10 cellular contexts compared by ENCODE assay signal in genomic region chr11:130634981-130635473, GRCh38.
A peak's percentile ranks its signal among the peaks of the same experiment; 100 is the strongest.
DNase-seq lines count a peak whose midpoint lies in the region; ATAC-seq and TF ChIP-seq lines count a peak whose summit lies in the region.
"Had no signal": no experiment of that assay in that cellular context is flagged by ENCODE, and none has a peak within 500 bp of the region (broad histone marks: within the 10 kb centered on the region; RNA-seq: fewer than 3 reads in every experiment).

No MANE protein-coding gene starts in this region.

- H3K27ac ChIP-seq in neural progenitor cell = no peak overlapping the region

- no peaks in the 10 kb centered on the region for H3K9me3 Mint-ChIP-seq in neural progenitor cell
- no peaks in the 10 kb centered on the region for H3K9me3 Mint-ChIP-seq in mesothelial cell of epicardium

- H3K36me3 ChIP-seq in neural progenitor cell = no peaks in the 10 kb centered on the region

- TF ChIP-seq CTCF in neural progenitor cell (IDR thresholded peaks at IDR 0.05) (no peak), mesothelial cell of epicardium (IDR thresholded peaks at IDR 0.05; ENCODE audit: unreplicated experiment) (no peak)

- no peaks in the 10 kb centered on the region for H3K4me1 ChIP-seq in neural progenitor cell

- no peak overlapping the region for H3K9ac ChIP-seq in neural progenitor cell

- no peak overlapping the region for H3K4me3 Mint-ChIP-seq in neural progenitor cell
- no peak overlapping the region for H3K4me3 Mint-ChIP-seq in mesothelial cell of epicardium

- H3K27ac Mint-ChIP-seq in neural progenitor cell (no peak overlapping the region), mesothelial cell of epicardium (no peak overlapping the region)

- no peak overlapping the region for H3K4me3 ChIP-seq in neural progenitor cell
- H3K4me3 ChIP-seq: K562 had no signal

- H3F3A ChIP-seq in neural progenitor cell (ENCODE audit: low read depth) = no peaks in the 10 kb centered on the region

- no peak overlapping the region for H3K4me2 ChIP-seq in neural progenitor cell

- H2AFZ ChIP-seq in neural progenitor cell (replicated peaks) = peak overlapping the region; percentile 68

- H3K36me3 Mint-ChIP-seq in neural progenitor cell (no peaks in the 10 kb centered on the region), mesothelial cell of epicardium (no peaks in the 10 kb centered on the region)

- DNase-seq in NCI-H2171 (lab: John Stamatoyannopoulos, UW) (peak; percentile 56), cerebellar cortex (ENCODE audit: low spot score) (peak; percentile 82), neural progenitor cell (ENCODE audit: low spot score) (no peak), germinal center (ENCODE audit: low spot score) (no peak), T1000 (lab: John Stamatoyannopoulos, UW) (no peak), mesothelial cell of epicardium (ENCODE audit: low spot score in 2 of 2, unreplicated experiment in 2 of 2) (no peak)

- H3K27me3 Mint-ChIP-seq in neural progenitor cell (ENCODE audit: insufficient read depth, low read depth) (peaks cover 2% of the 10 kb centered on the region), mesothelial cell of epicardium (ENCODE audit: low read depth) (peaks cover 2% of the 10 kb centered on the region)

- peaks cover 13% of the 10 kb centered on the region for H3K4me1 Mint-ChIP-seq in neural progenitor cell
- peaks cover 20% of the 10 kb centered on the region for H3K4me1 Mint-ChIP-seq in mesothelial cell of epicardium

- no peaks in the 10 kb centered on the region for H3K79me2 ChIP-seq in neural progenitor cell (ENCODE audit: low read depth)

- no peaks in the 10 kb centered on the region for H3K27me3 ChIP-seq in neural progenitor cell

- no peaks in the 10 kb centered on the region for H4K20me1 ChIP-seq in neural progenitor cell (ENCODE audit: low read depth)

- no peaks in the 10 kb centered on the region for H3K9me3 ChIP-seq in neural progenitor cell (ENCODE audit: low read depth)

- ATAC-seq in GM19395 (IDR thresholded peaks at IDR 0.05; ENCODE audit: unreplicated experiment) (peak; percentile 43), GM18517 (IDR thresholded peaks at IDR 0.05; ENCODE audit: unreplicated experiment) (no peak)
- ATAC-seq: activated CD4-positive, CD25-positive, alpha-beta regulatory T cell treated with anti-CD3 and anti-CD28 coated beads, Interleukin-2, amount 50 U/mL, for 24 hours; K562 had no signal

Comparison
In these comparisons a context has a peak if more than half of its experiments do, and no peak if none do; other contexts are left out.
1. DNase-seq: peak in NCI-H2171 (single experiment) and cerebellar cortex (single experiment); none in neural progenitor cell (single experiment), germinal center (single experiment), T1000 (single experiment) and mesothelial cell of epicardium (0 of 2).